15 cellular contexts compared by ENCODE assay signal in genomic region chr16:46932802-46933201, GRCh38. TPM values are rescaled to one million over a fixed set of nuclear protein-coding genes. Genes with fewer than 3 reads are reported as not detected.
DNase-seq lines count a peak whose midpoint lies in the region; ATAC-seq and TF ChIP-seq lines count a peak whose summit lies in the region.
"Had no signal": no experiment of that assay in that cellular context is flagged by ENCODE, and none has a peak within 500 bp of the region (broad histone marks: within the 10 kb centered on the region; RNA-seq: fewer than 3 reads in every experiment).

No MANE protein-coding gene starts in this region.

- H3K4me1 ChIP-seq in IMR-90 (ENCODE audit: control insufficient read depth, insufficient read depth, low read length) (no peaks in the 10 kb centered on the region), Peyer's patch (peaks cover 0 to 6% (median 0%) of the 10 kb centered on the region in 4 donors), mesendoderm (ENCODE audit: control insufficient read depth, low read depth, low read length) (no peaks in the 10 kb centered on the region), left lung (no peaks in the 10 kb centered on the region)
- H3K4me1 ChIP-seq: A549 had no signal

- H3K4ac ChIP-seq in IMR-90 (ENCODE audit: low read depth, low read length) = no peak overlapping the region
- no peak overlapping the region for H3K4ac ChIP-seq in mesendoderm (ENCODE audit: low read depth, low read length)

- WGBS in IMR-90 (ENCODE audit: extremely low coverage in 2 of 2, insufficient read length in 1 of 2), 2 experiments = 87% methylated on average over 5 of the region's 7 CpGs; no CpG with 5 or more reads in 1 of the 2 experiments
- WGBS in mesendoderm (ENCODE audit: extremely low coverage, insufficient coverage, low lambda C conversion rate) = no CpG with 5 or more reads among the region's 7 CpGs

- no peak overlapping the region for H2AFZ ChIP-seq in IMR-90 (replicated peaks; ENCODE audit: low read length, poor library complexity)

- no peaks in the 10 kb centered on the region for H3K9me1 ChIP-seq in IMR-90 (ENCODE audit: insufficient read depth, low read length)

- H3K23ac ChIP-seq in IMR-90 (ENCODE audit: low read depth, low read length) (no peak overlapping the region), mesendoderm (ENCODE audit: low read length) (no peak overlapping the region)

- H2BK15ac ChIP-seq in IMR-90 (ENCODE audit: low read depth, low read length) = no peak overlapping the region
- no peak overlapping the region for H2BK15ac ChIP-seq in mesendoderm (replicated peaks; ENCODE audit: low read depth)

- H3K79me1 ChIP-seq in IMR-90 (ENCODE audit: low read depth in 1 of 2, low read length in 2 of 2) = no peaks in the 10 kb centered on the region
- H3K79me1 ChIP-seq in mesendoderm (ENCODE audit: low read length) = no peaks in the 10 kb centered on the region

- H3K79me2 ChIP-seq in mesendoderm (ENCODE audit: control insufficient read depth, insufficient read depth, low read length) = no peaks in the 10 kb centered on the region

- no peak overlapping the region for H3K14ac ChIP-seq in IMR-90 (replicated peaks; ENCODE audit: low read depth, low read length)

- POLR2A ChIA-PET in IMR-90 (lab: Charles Lee; ENCODE audit: unreplicated experiment) = no interaction called here

- H3K4me2 ChIP-seq in IMR-90 (ENCODE audit: low read depth, low read length) (no peak overlapping the region), mesendoderm (ENCODE audit: low read length) (no peak overlapping the region)
- H3K4me2 ChIP-seq: A549 had no signal

- no peak overlapping the region for H2BK20ac ChIP-seq in IMR-90 (ENCODE audit: low read depth, low read length)

- H3K27ac ChIP-seq in IMR-90 (ENCODE audit: insufficient read depth, low read length) = no peak overlapping the region
- no peak overlapping the region for H3K27ac ChIP-seq in Peyer's patch
- H3K27ac ChIP-seq in mesendoderm (ENCODE audit: low read depth, low read length) = no peak overlapping the region
- H3K27ac ChIP-seq in left lung = no peak overlapping the region
- H3K27ac ChIP-seq: A549 had no signal

- no peak for TF ChIP-seq CTCF in IMR-90 (conservative IDR thresholded peaks at IDR 0.05; ENCODE audit: low read depth, low read length)
- no peak for TF ChIP-seq CTCF in Peyer's patch (IDR thresholded peaks at IDR 0.05)
- TF ChIP-seq CTCF in left lung (IDR thresholded peaks at IDR 0.05) = no peak

- CTCF ChIA-PET in IMR-90 (lab: Yijun Ruan, JAX) = no interaction called here

- H3K9ac ChIP-seq in IMR-90 (ENCODE audit: low read depth, low read length) (no peak overlapping the region), mesendoderm (ENCODE audit: low read length) (no peak overlapping the region)

- no peak for TF ChIP-seq RAD21 in IMR-90 (IDR thresholded peaks at IDR 0.05; ENCODE audit: low read length)

- no peaks in the 10 kb centered on the region for H4K20me1 ChIP-seq in IMR-90 (ENCODE audit: insufficient read depth, low read length)

- H3K27me3 ChIP-seq in IMR-90 (ENCODE audit: control insufficient read depth, insufficient read depth, low read length) = no peaks in the 10 kb centered on the region
- H3K27me3 ChIP-seq in Peyer's patch = no peaks in the 10 kb centered on the region
- no peaks in the 10 kb centered on the region for H3K27me3 ChIP-seq in mesendoderm (ENCODE audit: insufficient read depth, low read length, poor library complexity)
- no peaks in the 10 kb centered on the region for H3K27me3 ChIP-seq in left lung

- peak in 2 of 3 experiments; percentile 3 to 64 for DNase-seq in NCI-H1417 (lab: John Stamatoyannopoulos, UW)
- no peak for DNase-seq in NCI-H1417 treated with DMSO at 0.1 percent for 48 hours (lab: John Stamatoyannopoulos, UW)
- DNase-seq in IMR-90 = no peak
- DNase-seq in Peyer's patch = peak in 2 of 3 donors; percentile 48 to 54
- peak; percentile 48 for DNase-seq in mesendoderm
- DNase-seq in left lung = no peak
- no peak for DNase-seq in hippocampal formation (lab: John Stamatoyannopoulos, UW)
- no peak for DNase-seq in stimulated activated naive CD4-positive, alpha-beta T cell treated with Interleukin-2 at 50 U/mL for 16 hours (lab: John Stamatoyannopoulos, UW)
- DNase-seq: activated CD4-positive, alpha-beta T cell treated with anti-CD3 and anti-CD28 coated beads, Interleukin-2, amount 50 U/mL, for 1 hour; activated gamma-delta T cell; central memory CD4-positive, alpha-beta T cell; EL; HFFc6; SHP77 had no signal

- H3K36me3 ChIP-seq in IMR-90 (ENCODE audit: control insufficient read depth, insufficient read depth, low read length) = peaks cover 23% of the 10 kb centered on the region
- H3K36me3 ChIP-seq in Peyer's patch = no peaks in the 10 kb centered on the region
- H3K36me3 ChIP-seq in mesendoderm (ENCODE audit: control insufficient read depth, insufficient read depth, low read length) = no peaks in the 10 kb centered on the region
- peaks cover 0 to 3% of the 10 kb centered on the region in 2 donors for H3K36me3 ChIP-seq in left lung

- no peak overlapping the region for H4K5ac ChIP-seq in IMR-90 (ENCODE audit: low read depth, low read length)
- no peak overlapping the region for H4K5ac ChIP-seq in mesendoderm (ENCODE audit: low read length)

- no peak overlapping the region for H3K56ac ChIP-seq in IMR-90 (ENCODE audit: extremely low read depth, insufficient read depth, low read length)
- H3K56ac ChIP-seq in mesendoderm (ENCODE audit: low read length) = no peak overlapping the region

- H3K18ac ChIP-seq in IMR-90 (ENCODE audit: low read depth, low read length) (no peak overlapping the region), mesendoderm (ENCODE audit: low read length) (no peak overlapping the region)

- no peak overlapping the region for H2AK9ac ChIP-seq in IMR-90 (replicated peaks; ENCODE audit: low read depth, low read length, poor library complexity)

- intact Hi-C loops in IMR-90 (cut with micrococcal nuclease) = no loop called here
- intact Hi-C loops in left lung (cut with DNase I) = no loop called here

- H2BK120ac ChIP-seq in IMR-90 (ENCODE audit: low read depth, low read length) = no peak overlapping the region
- no peak overlapping the region for H2BK120ac ChIP-seq in mesendoderm (ENCODE audit: low read depth, low read length)

- no peak for ATAC-seq in IMR-90 (ENCODE audit: low read depth)
- ATAC-seq in left lung = no peak

- BruUV-seq in IMR-90 (replicated peaks; lab: Mats Ljungman, UMichigan) = no TSS peak

- no peak overlapping the region for H3K4me3 ChIP-seq in IMR-90 (ENCODE audit: insufficient read depth, low read depth, low read length)
- no peak overlapping the region for H3K4me3 ChIP-seq in Peyer's patch
- H3K4me3 ChIP-seq in mesendoderm (ENCODE audit: low read length) = no peak overlapping the region
- H3K4me3 ChIP-seq in left lung = no peak overlapping the region
- H3K4me3 ChIP-seq: A549 had no signal

- H2AK5ac ChIP-seq in IMR-90 (ENCODE audit: low read depth, low read length) (no peak overlapping the region), mesendoderm (ENCODE audit: low read length) (no peak overlapping the region)

- H4K8ac ChIP-seq in IMR-90 (ENCODE audit: low read depth in 2 of 2, low read length in 2 of 2) (no peak overlapping the region), mesendoderm (ENCODE audit: low read depth, low read length) (no peak overlapping the region)

- dilution Hi-C loops in IMR-90 (cut with HindIII; ENCODE audit: low sequenced_read_pairs, unreplicated experiment) = no loop called here

- no peak overlapping the region for H4K91ac ChIP-seq in IMR-90 (ENCODE audit: insufficient read depth, low read depth, low read length)

- in situ Hi-C loops in IMR-90 (cut with MboI; ENCODE audit: low sequenced_read_pairs) = no loop called here

- no peak overlapping the region for H2BK5ac ChIP-seq in IMR-90 (ENCODE audit: low read depth, low read length, poor library complexity, severe bottlenecking)
- no peak overlapping the region for H2BK5ac ChIP-seq in mesendoderm (ENCODE audit: low read length)

- H3K9me3 ChIP-seq in IMR-90 (ENCODE audit: control insufficient read depth, insufficient read depth, low read length) (no peaks in the 10 kb centered on the region), Peyer's patch (no peaks in the 10 kb centered on the region), left lung (no peaks in the 10 kb centered on the region)
- H3K9me3 ChIP-seq: A549 had no signal

- TF ChIP-seq POLR2A in IMR-90 (IDR thresholded peaks at IDR 0.05; ENCODE audit: low read depth, low read length) (no peak), Peyer's patch (IDR thresholded peaks at IDR 0.05) (no peak)

TF ChIP-seq in IMR-90, 13 proteins besides CTCF, POLR2A, EP300 and RAD21:
- TF ChIP-seq CEBPB (IDR thresholded peaks at IDR 0.05; ENCODE audit: low read depth, low read length) = no peak
- TF ChIP-seq, protein P1, sequence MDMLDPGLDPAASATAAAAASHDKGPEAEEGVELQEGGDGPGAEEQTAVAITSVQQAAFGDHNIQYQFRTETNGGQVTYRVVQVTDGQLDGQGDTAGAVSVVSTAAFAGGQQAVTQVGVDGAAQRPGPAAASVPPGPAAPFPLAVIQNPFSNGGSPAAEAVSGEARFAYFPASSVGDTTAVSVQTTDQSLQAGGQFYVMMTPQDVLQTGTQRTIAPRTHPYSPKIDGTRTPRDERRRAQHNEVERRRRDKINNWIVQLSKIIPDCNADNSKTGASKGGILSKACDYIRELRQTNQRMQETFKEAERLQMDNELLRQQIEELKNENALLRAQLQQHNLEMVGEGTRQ (IDR thresholded peaks at IDR 0.05; ENCODE audit: low read depth, low read length) = peak; percentile 71; the same call in 1 of the 2 replicates

RNA-seq across cellular contexts. Expression of gene DNAJA2, which starts 40.7 kb away (rescaled TPM):
- 53.9 and 109 TPM in 2 replicates for total RNA-seq in IMR-90 (2012; rRNA removed)
- 13.1 and 18.6 TPM in 2 replicates for polyA plus RNA-seq in IMR-90 (2012; rRNA removed)
- 2.8 and 3.6 TPM in 2 replicates for polyA plus RNA-seq in IMR-90 (2012; cell fraction: cytosol; rRNA removed)
- 1.5 and 9.1 TPM in 2 replicates for polyA plus RNA-seq in IMR-90 (2012; cell fraction: nucleus; rRNA removed; ENCODE audit: low replicate concordance)
- 10 to 100 TPM; 30.5 to 45.7 (median 36.5) TPM for total RNA-seq in Peyer's patch
- polyA plus RNA-seq in mesendoderm (2013, experiment 1 of 2) = 52.3 TPM
- polyA plus RNA-seq in mesendoderm (2013, experiment 2 of 2) = 52.5 TPM
- total RNA-seq in left lung = 10 to 100 TPM; 41.8 to 45.4 TPM

RNA-seq across cellular contexts. Expression of gene GPT2, which starts 48.6 kb away (rescaled TPM):
- total RNA-seq in IMR-90 (2012; rRNA removed) = 20.8 and 31.5 TPM in 2 replicates
- 23.2 and 26.4 TPM in 2 replicates for polyA plus RNA-seq in IMR-90 (2012; rRNA removed)
- 26.5 and 36.1 TPM in 2 replicates for polyA plus RNA-seq in IMR-90 (2012; cell fraction: cytosol; rRNA removed)
- 20.3 and 39.8 TPM in 2 replicates for polyA plus RNA-seq in IMR-90 (2012; cell fraction: nucleus; rRNA removed; ENCODE audit: low replicate concordance)
- 10 to 100 TPM in 3 of 4 donors, 1 to 10 TPM in 1; 9.6 to 23.1 (median 18.2) TPM for total RNA-seq in Peyer's patch
- 30.6 TPM for polyA plus RNA-seq in mesendoderm (2013, experiment 1 of 2)
- 32.9 TPM for polyA plus RNA-seq in mesendoderm (2013, experiment 2 of 2)
- 1 to 10 TPM; 9.1 to 10.0 TPM for total RNA-seq in left lung

Comparison
In these comparisons a context has a peak if more than half of its experiments do, and no peak if none do; other contexts are left out.
1. DNase-seq: peak in NCI-H1417 (2 of 3), Peyer's patch (2 of 3) and mesendoderm (single experiment); none in NCI-H1417 treated with DMSO at 0.1 percent for 48 hours (single experiment), IMR-90 (single experiment), left lung (0 of 2), hippocampal formation (0 of 2) and stimulated activated naive CD4-positive, alpha-beta T cell treated with Interleukin-2 at 50 U/mL for 16 hours (single experiment).